Comparison of ENCODE assay signal across 8 cellular contexts in genomic region chr7:101216860-101217387, GRCh38. TPM values are rescaled to one million over a fixed set of nuclear protein-coding genes. Genes with fewer than 3 reads are reported as not detected.
DNase-seq lines count a peak whose midpoint lies in the region; ATAC-seq and TF ChIP-seq lines count a peak whose summit lies in the region.

No MANE protein-coding gene starts in this region.

- intact Hi-C loops in aorta (cut with DNase I) = loop anchor here in 1 of 2 donors (2.0 kb wide), 1 partner anchor 28 kb away; the partner anchor contains the start of gene FIS1

- CTCF ChIA-PET in CD8-positive, alpha-beta memory T cell (lab: Charles Lee) = interaction anchor here (1.1 to 7.8 kb wide), 10 partner anchors 10 to 327 kb away, joined by 3 to 69 read pairs (median 5); partner anchors contain the start of genes FIS1 and UFSP1

- 1 to 3% methylated on average over 13 to 34 of the region's 34 CpGs for WGBS in aorta, 2 donors

- peaks cover 0 to 48% (median 0%) of the 10 kb centered on the region in 3 donors for H3K36me3 Mint-ChIP-seq in CD8-positive, alpha-beta memory T cell
- H3K36me3 Mint-ChIP-seq in mesothelial cell of epicardium = peaks cover 7% of the 10 kb centered on the region

- H2AFZ ChIP-seq in KMS-11 (ENCODE audit: low read depth) = peak overlapping the region; percentile 87

- peak overlapping the region; percentile 76 for H3K27ac ChIP-seq in CD8-positive, alpha-beta memory T cell (ENCODE audit: low read depth, low read length)
- peak overlapping the region; percentile 76 for H3K27ac ChIP-seq in KMS-11
- no peak overlapping the region for H3K27ac ChIP-seq in aorta (ENCODE audit: low read depth in 1 of 2, low read length in 2 of 2)

- ATAC-seq in GM21390 (IDR thresholded peaks at IDR 0.05; ENCODE audit: unreplicated experiment) (peak; percentile 21), aorta (ENCODE audit: low FRiP score) (no peak)

- H3K9me3 Mint-ChIP-seq in CD8-positive, alpha-beta memory T cell = peaks cover 0 to 3% (median 0%) of the 10 kb centered on the region in 5 donors
- no peaks in the 10 kb centered on the region for H3K9me3 Mint-ChIP-seq in mesothelial cell of epicardium

- H3K36me3 ChIP-seq in CD8-positive, alpha-beta memory T cell (ENCODE audit: insufficient read depth, low read length) = no peaks in the 10 kb centered on the region
- no peaks in the 10 kb centered on the region for H3K36me3 ChIP-seq in KMS-11 (ENCODE audit: insufficient read depth)
- H3K36me3 ChIP-seq in aorta (ENCODE audit: control insufficient read depth in 1 of 2, insufficient read depth in 2 of 2, low read length in 1 of 2) = peaks cover 0 to 2% of the 10 kb centered on the region in 2 donors

- H3K4me3 ChIP-seq in CD8-positive, alpha-beta memory T cell (ENCODE audit: low read length) = peak overlapping the region; percentile 82
- H3K4me3 ChIP-seq in KMS-11 (IDR thresholded peaks at IDR 0.05; ENCODE audit: insufficient read depth, low read depth, low read length) = peak overlapping the region; percentile 62
- H3K4me3 ChIP-seq in cardiac fibroblast (replicated peaks in 1 of 2; ENCODE audit: low read depth in 2 of 2, low read length in 2 of 2) = peak overlapping the region; percentile 79 to 87
- H3K4me3 ChIP-seq in aorta (ENCODE audit: low read length in 2 of 2) = peak overlapping the region; percentile 52 to 71

- H3K79me2 ChIP-seq in KMS-11 (ENCODE audit: insufficient read depth, low read depth) = peaks cover 9% of the 10 kb centered on the region; the same call in 1 of the 2 replicates

- H3K9me3 ChIP-seq in CD8-positive, alpha-beta memory T cell (ENCODE audit: low read length) = no peaks in the 10 kb centered on the region
- H3K9me3 ChIP-seq in aorta (ENCODE audit: control insufficient read depth, low read length) = no peaks in the 10 kb centered on the region

- peak in 1 of 5 donors; percentile 6 for DNase-seq in CD8-positive, alpha-beta memory T cell
- DNase-seq in cardiac fibroblast (ENCODE audit: low read depth in 2 of 2) (no peak), mesothelial cell of epicardium (ENCODE audit: low spot score in 2 of 2, unreplicated experiment in 2 of 2) (no peak), aorta (no peak), SHP77 treated with DMSO at 0.1 percent for 48 hours (lab: John Stamatoyannopoulos, UW) (no peak)
- DNase-seq in activated effector memory CD4-positive, alpha-beta T cell treated with Interleukin-2 at 50 U/mL for 16 hours = no peak

- H3K27ac Mint-ChIP-seq in CD8-positive, alpha-beta memory T cell = peak overlapping the region; percentile 21 to 97 (median 90)
- H3K27ac Mint-ChIP-seq in mesothelial cell of epicardium = peak overlapping the region; percentile 51

- no peaks in the 10 kb centered on the region for H4K20me1 ChIP-seq in KMS-11 (ENCODE audit: insufficient read depth)

- TF ChIP-seq CTCF in KMS-11 (conservative IDR thresholded peaks at IDR 0.05; ENCODE audit: low read depth, low read length) (0 out of 2 replicates have a peak, but pooled peaks have one; percentile 17), cardiac fibroblast (IDR thresholded peaks at IDR 0.05; ENCODE audit: low read depth, low read length) (no peak), mesothelial cell of epicardium (IDR thresholded peaks at IDR 0.05; ENCODE audit: unreplicated experiment) (no peak)

- POLR2A ChIA-PET in CD8-positive, alpha-beta memory T cell (lab: Charles Lee) = interaction anchor here (1.2 to 3.0 kb wide), 4 partner anchors 20 to 1116 kb away, joined by 3 to 28 read pairs (median 3); partner anchors contain the start of genes FIS1, MCM7 and SRRT

- peaks cover 0 to 4% of the 10 kb centered on the region in 2 donors for H3K27me3 Mint-ChIP-seq in CD8-positive, alpha-beta memory T cell
- H3K27me3 Mint-ChIP-seq in mesothelial cell of epicardium (ENCODE audit: low read depth) = no peaks in the 10 kb centered on the region

- peaks cover 25% of the 10 kb centered on the region for H3K4me1 ChIP-seq in CD8-positive, alpha-beta memory T cell (ENCODE audit: insufficient read depth, low read length)
- H3K4me1 ChIP-seq in KMS-11 (ENCODE audit: low read depth, poor library complexity, severe bottlenecking) (peaks cover 15% of the 10 kb centered on the region), aorta (ENCODE audit: control insufficient read depth in 1 of 2, insufficient read depth in 2 of 2, low read length in 2 of 2) (no peaks in the 10 kb centered on the region)

- no peaks in the 10 kb centered on the region for H3K27me3 ChIP-seq in CD8-positive, alpha-beta memory T cell (ENCODE audit: insufficient read depth, low read length, poor library complexity, severe bottlenecking)
- H3K27me3 ChIP-seq in KMS-11 (ENCODE audit: insufficient read depth, low read depth) (no peaks in the 10 kb centered on the region), aorta (ENCODE audit: control insufficient read depth in 1 of 2, insufficient read depth in 2 of 2, low read length in 1 of 2) (no peaks in the 10 kb centered on the region)

- peak overlapping the region; percentile 72 for H3K9ac ChIP-seq in KMS-11

- H3K4me2 ChIP-seq in KMS-11 = peak overlapping the region; percentile 79

- peak overlapping the region; percentile 90 to 98 (median 97) for H3K4me3 Mint-ChIP-seq in CD8-positive, alpha-beta memory T cell
- peak overlapping the region; percentile 95 for H3K4me3 Mint-ChIP-seq in mesothelial cell of epicardium

- H3K4me1 Mint-ChIP-seq in CD8-positive, alpha-beta memory T cell = peaks cover 29 to 51% (median 50%) of the 10 kb centered on the region in 3 donors
- H3K4me1 Mint-ChIP-seq in mesothelial cell of epicardium = peaks cover 22% of the 10 kb centered on the region

RNA-seq across cellular contexts. Expression of gene PLOD3, which starts 0.5 kb away (rescaled TPM):
- total RNA-seq in CD8-positive, alpha-beta memory T cell = 10 to 100 TPM; 41.3 to 45.4 TPM
- polyA plus RNA-seq in CD8-positive, alpha-beta memory T cell = 23.1 TPM
- total RNA-seq in mesothelial cell of epicardium (65.8 to 66.9 TPM (median 66.4 TPM) in 3 replicates), aorta (10 to 100 TPM; 51.8 to 70.6 TPM)
- polyA plus RNA-seq in aorta = 10 to 100 TPM; 27.2 to 48.5 TPM

RNA-seq across cellular contexts. Expression of gene ZNHIT1, which starts 1.0 kb away (rescaled TPM):
- 10 to 100 TPM; 50.6 to 51.7 TPM for total RNA-seq in CD8-positive, alpha-beta memory T cell
- 66.2 TPM for polyA plus RNA-seq in CD8-positive, alpha-beta memory T cell
- total RNA-seq in mesothelial cell of epicardium (52.8 to 57.7 TPM (median 54.9 TPM) in 3 replicates), aorta (10 to 100 TPM; 48.7 to 54.4 TPM)
- 100 to 1,000 TPM in 1 of 2 donors, 10 to 100 TPM in 1; 95.8 to 114 TPM for polyA plus RNA-seq in aorta

RNA-seq across cellular contexts. Expression of gene MOGAT3, which starts 16.1 kb away (rescaled TPM):
- total RNA-seq in CD8-positive, alpha-beta memory T cell = not detected
- polyA plus RNA-seq in CD8-positive, alpha-beta memory T cell = not detected
- total RNA-seq in mesothelial cell of epicardium (not detected in 3 replicates), aorta (not detected)
- 1 to 10 TPM in 1 of 2 donors, not detected in 1; 5.4 TPM for polyA plus RNA-seq in aorta

RNA-seq across cellular contexts. Expression of gene CLDN15, which starts 20.7 kb away (rescaled TPM):
- total RNA-seq in CD8-positive, alpha-beta memory T cell = 10 to 100 TPM; 19.5 to 20.3 TPM
- 1.2 TPM for polyA plus RNA-seq in CD8-positive, alpha-beta memory T cell
- 17.1 to 19.5 TPM (median 18.1 TPM) in 3 replicates for total RNA-seq in mesothelial cell of epicardium
- total RNA-seq in aorta = 10 to 100 TPM in 1 of 2 donors, 1 to 10 TPM in 1; 7.5 to 14.8 TPM
- 10 to 100 TPM in 1 of 2 donors, 1 to 10 TPM in 1; 6.5 to 19.7 TPM for polyA plus RNA-seq in aorta

RNA-seq across cellular contexts. Expression of gene FIS1, which starts 28.0 kb away (rescaled TPM):
- 100 to 1,000 TPM; 137 to 139 TPM for total RNA-seq in CD8-positive, alpha-beta memory T cell
- polyA plus RNA-seq in CD8-positive, alpha-beta memory T cell = 206 TPM
- 134 to 139 TPM (median 137 TPM) in 3 replicates for total RNA-seq in mesothelial cell of epicardium
- 100 to 1,000 TPM; 146 to 155 TPM for total RNA-seq in aorta
- 100 to 1,000 TPM; 294 to 333 TPM for polyA plus RNA-seq in aorta

Comparison
In these comparisons a context has a peak if more than half of its experiments do, and no peak if none do; other contexts are left out.
1. H3K27ac ChIP-seq: peak in CD8-positive, alpha-beta memory T cell (single experiment) and KMS-11 (single experiment); none in aorta (0 of 2).
2. Peak in every context shown above with its lines, with median percentiles within 50 percentile points of each other: H3K4me3 ChIP-seq.